ENCODE assay signal across 27 cellular contexts in the genomic region with DNA sequence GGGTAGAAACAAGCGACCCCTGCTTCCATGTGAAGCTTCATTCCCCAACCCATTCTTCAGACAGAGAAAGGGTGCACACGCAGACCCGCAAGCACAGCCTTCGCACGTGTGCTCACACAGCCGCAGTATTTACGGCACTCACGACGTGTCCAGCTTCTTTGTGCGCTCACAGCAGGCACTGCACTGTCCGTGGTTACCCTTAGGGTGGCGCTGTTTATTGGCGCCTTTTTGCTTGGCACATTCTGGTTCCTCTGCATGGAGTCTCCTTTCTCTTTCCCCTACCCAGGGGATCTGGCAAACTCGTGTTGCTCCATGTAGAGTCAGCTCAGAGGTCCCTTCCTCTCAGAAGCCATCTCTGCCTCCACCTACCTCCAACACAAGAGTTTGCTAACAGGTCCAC.
DNase-seq lines count a peak whose midpoint lies in the region; ATAC-seq, FAIRE-seq and TF ChIP-seq lines count a peak whose summit lies in the region.
"Had no signal": no experiment of that assay in that cellular context is flagged by ENCODE, and none has a peak within 500 bp of the region (broad histone marks: within the 10 kb centered on the region; RNA-seq: fewer than 3 reads in every experiment).

No MANE protein-coding gene starts in this region.

- H2BK5ac ChIP-seq in H1 (ENCODE audit: low read depth, low read length), result 0 out of 2 replicates have a peak overlapping the region, but pooled peaks have one; percentile 31

- peaks cover under 1% of the 10 kb centered on the region for H3K9me3 Mint-ChIP-seq in neural crest cell
- H3K9me3 Mint-ChIP-seq in stimulated activated naive B cell treated with anti-CD40 and anti-IgM and Interleukin-4, amounts not matched to agents 10 μg/mL and 1 μg/mL and 100 μg/mL, for 72 hours, result peaks cover 3 to 6% of the 10 kb centered on the region in 2 donors

- peaks cover under 1% of the 10 kb centered on the region for H3K36me3 Mint-ChIP-seq in neural crest cell (ENCODE audit: low read depth)
- peaks cover 0 to 2% of the 10 kb centered on the region in 2 donors for H3K36me3 Mint-ChIP-seq in stimulated activated naive B cell treated with anti-CD40 and anti-IgM and Interleukin-4, amounts not matched to agents 10 μg/mL and 1 μg/mL and 100 μg/mL, for 72 hours

- H2BK15ac ChIP-seq in H1 (ENCODE audit: low read length), result no peak overlapping the region

- H3K4me3 ChIP-seq in OCI-LY3 (ENCODE audit: low read length) (no peak overlapping the region), H1 (ENCODE audit: extremely low read depth in 1 of 4, insufficient read depth in 2 of 4, low read depth in 3 of 4, low read length in 4 of 4) (no peak overlapping the region), foreskin fibroblast (ENCODE audit: low read depth in 1 of 2, low read length in 2 of 2) (no peak overlapping the region)
- H3K4me3 ChIP-seq: cardiac muscle cell, esophagus muscularis mucosa, psoas muscle, SJSA1, skin epidermis, tibial nerve had no signal

- H2BK12ac ChIP-seq in H1 (ENCODE audit: low read depth, low read length), result peak overlapping the region; percentile 56; the same call in 1 of the 2 replicates

- CTCF ChIA-PET in H1 (lab: Charles Lee; ENCODE audit: partially characterized antibody), result interaction anchor here (0.6 to 5.5 kb wide), 38 partner anchors 9 to 784 kb away, joined by 3 to 79 read pairs (median 5); a partner anchor contains a TSS

- POLR2A ChIA-PET in H1 (lab: Charles Lee; ENCODE audit: partially characterized antibody), result interaction anchor here (1.3 kb wide), 1 partner anchor 18 kb away, joined by 3 read pairs; no protein-coding TSS in a partner anchor

- ATAC-seq in HG03571 (IDR thresholded peaks at IDR 0.05; ENCODE audit: unreplicated experiment), result no peak
- ATAC-seq in stimulated activated naive B cell treated with anti-CD40 and anti-IgM and Interleukin-4, amounts not matched to agents 10 μg/mL and 1 μg/mL and 100 μg/mL, for 72 hours (replicated peaks), result no peak
- ATAC-seq: left ventricle myocardium superior, psoas muscle had no signal

- H3K9ac ChIP-seq in OCI-LY3 (ENCODE audit: low read length), result no peak overlapping the region
- H3K9ac ChIP-seq in H1 (replicated peaks in 1 of 4; ENCODE audit: extremely low read depth in 1 of 4, low read depth in 3 of 4, low read length in 3 of 4), result no peak overlapping the region

- H3K27me3 Mint-ChIP-seq in neural crest cell (ENCODE audit: low read depth), result peaks cover 4% of the 10 kb centered on the region
- peaks cover 13 to 15% of the 10 kb centered on the region in 2 donors for H3K27me3 Mint-ChIP-seq in stimulated activated naive B cell treated with anti-CD40 and anti-IgM and Interleukin-4, amounts not matched to agents 10 μg/mL and 1 μg/mL and 100 μg/mL, for 72 hours
- H3K27me3 Mint-ChIP-seq: CD4-positive, alpha-beta memory T cell had no signal

- no peak overlapping the region for H3K4me3 Mint-ChIP-seq in neural crest cell
- no peak overlapping the region for H3K4me3 Mint-ChIP-seq in stimulated activated naive B cell treated with anti-CD40 and anti-IgM and Interleukin-4, amounts not matched to agents 10 μg/mL and 1 μg/mL and 100 μg/mL, for 72 hours
- H3K4me3 Mint-ChIP-seq: CD4-positive, alpha-beta memory T cell had no signal

- no peaks in the 10 kb centered on the region; the same call in 1 of the 2 replicates for H3K79me1 ChIP-seq in H1 (ENCODE audit: low read depth, low read length)

- H4K5ac ChIP-seq in H1 (ENCODE audit: insufficient read length, low read depth, low read length), result no peak overlapping the region

- H2BK20ac ChIP-seq in H1 (ENCODE audit: low read length), result no peak overlapping the region

- H3K27me3 ChIP-seq in OCI-LY3 (ENCODE audit: low read depth, low read length), result peaks cover 37% of the 10 kb centered on the region
- H3K27me3 ChIP-seq in H1 (replicated peaks in 1 of 4; ENCODE audit: control insufficient read depth in 3 of 4, extremely low read depth in 1 of 4, insufficient read depth in 3 of 4, low read length in 3 of 4), result no peaks in the 10 kb centered on the region
- H3K27me3 ChIP-seq: cardiac muscle cell, esophagus muscularis mucosa, neutrophil, SJSA1, tibial nerve had no signal

- peak; percentile 56 to 68 for TF ChIP-seq RAD21 in H1 (IDR thresholded peaks at IDR 0.05 in 1 of 2, conservative IDR thresholded peaks at IDR 0.05 in 1 of 2; ENCODE audit: low read depth in 2 of 2, low read length in 2 of 2)

- H3K79me2 ChIP-seq in OCI-LY3 (ENCODE audit: low read length), result no peaks in the 10 kb centered on the region
- no peaks in the 10 kb centered on the region for H3K79me2 ChIP-seq in H1 (ENCODE audit: control insufficient read depth in 1 of 2, insufficient read depth in 2 of 2, low read length in 2 of 2)

- no peak overlapping the region for H3K23ac ChIP-seq in H1 (ENCODE audit: insufficient read length)

- H3K9me3 ChIP-seq in OCI-LY3 (ENCODE audit: insufficient read depth, low read length) (no peaks in the 10 kb centered on the region), H1 (ENCODE audit: insufficient read depth in 2 of 2, low read depth in 1 of 2, low read length in 1 of 2) (no peaks in the 10 kb centered on the region)
- H3K9me3 ChIP-seq: esophagus muscularis mucosa, neutrophil, psoas muscle, SJSA1, tibial nerve had no signal

- H3K4ac ChIP-seq in H1 (replicated peaks; ENCODE audit: insufficient read length, low read depth, low read length), result no peak overlapping the region

- no peak overlapping the region for H2BK120ac ChIP-seq in H1 (replicated peaks; ENCODE audit: low read depth, low read length)

- H4K20me1 ChIP-seq in OCI-LY3 (ENCODE audit: insufficient read depth, low read length) (no peaks in the 10 kb centered on the region), H1 (replicated peaks in 1 of 2; ENCODE audit: control insufficient read depth in 1 of 2, insufficient read depth in 2 of 2, low read length in 2 of 2) (no peaks in the 10 kb centered on the region)

- no peak for FAIRE-seq in H1 (lab: Jason Lieb, UNC)

- TF ChIP-seq POLR2A in H1 (IDR thresholded peaks at IDR 0.05; ENCODE audit: control extremely low read depth in 1 of 2, low read depth in 2 of 2, low read length in 2 of 2), result no peak

- H3K27ac ChIP-seq in OCI-LY3 (ENCODE audit: low read length) (no peak overlapping the region), H1 (ENCODE audit: low read depth, low read length) (no peak overlapping the region)
- H3K27ac ChIP-seq: esophagus muscularis mucosa, neutrophil, SJSA1, tibial nerve, VCaP had no signal

- H4K91ac ChIP-seq in H1 (replicated peaks; ENCODE audit: insufficient read length, low read length), result no peak overlapping the region

- no peak overlapping the region; the same call in 1 of the 2 replicates for H2AK5ac ChIP-seq in H1 (ENCODE audit: low read depth, low read length)

- H3K23me2 ChIP-seq in H1 (ENCODE audit: low read depth, low read length), result no peaks in the 10 kb centered on the region

- no peak for TF ChIP-seq EP300 in H1 (IDR thresholded peaks at IDR 0.05; ENCODE audit: borderline replicate concordance in 1 of 2, low read depth in 2 of 2, low read length in 2 of 2)

- peak; percentile 42 for TF ChIP-seq CTCF in GM12873 (IDR thresholded peaks at IDR 0.05; ENCODE audit: insufficient read depth, low read depth, low read length, missing control alignments)
- TF ChIP-seq CTCF in OCI-LY3 (IDR thresholded peaks at IDR 0.05; ENCODE audit: low read depth, low read length), result peak; percentile 16; the same call in 1 of the 2 replicates
- peak; percentile 63 to 92 (median 83) for TF ChIP-seq CTCF in H1 (IDR thresholded peaks at IDR 0.05; ENCODE audit: control extremely low read depth in 1 of 3, insufficient read depth in 1 of 3, low read depth in 1 of 3, low read length in 3 of 3)
- TF ChIP-seq CTCF in neural crest cell (conservative IDR thresholded peaks at IDR 0.05), result peak; percentile 18
- TF ChIP-seq CTCF in foreskin fibroblast (IDR thresholded peaks at IDR 0.05; ENCODE audit: low read depth, low read length), result no peak

- H3K36me3 ChIP-seq in OCI-LY3 (replicated peaks; ENCODE audit: low read depth, low read length) (no peaks in the 10 kb centered on the region), H1 (ENCODE audit: control insufficient read depth in 2 of 4, insufficient read depth in 4 of 4, low read length in 3 of 4) (no peaks in the 10 kb centered on the region)
- H3K36me3 ChIP-seq: cardiac muscle cell, esophagus muscularis mucosa, neutrophil, SJSA1, tibial nerve had no signal

- H4K8ac ChIP-seq in H1 (ENCODE audit: extremely low read depth, insufficient read depth, low read length), result no peak overlapping the region

- H3K14ac ChIP-seq in H1 (ENCODE audit: insufficient read length), result no peak overlapping the region

- H3K4me1 Mint-ChIP-seq in neural crest cell, result peaks cover 10% of the 10 kb centered on the region
- H3K4me1 Mint-ChIP-seq in stimulated activated naive B cell treated with anti-CD40 and anti-IgM and Interleukin-4, amounts not matched to agents 10 μg/mL and 1 μg/mL and 100 μg/mL, for 72 hours, result no peaks in the 10 kb centered on the region

- WGBS in H1 (ENCODE audit: extremely low coverage in 1 of 2, insufficient coverage in 1 of 2, insufficient read length in 1 of 2, insufficient replicate concordance in 2 of 2, low coverage in 1 of 2, low lambda C conversion rate in 2 of 2, missing lambda C conversion rate in 1 of 2), 2 experiments, result 92% methylated on average over 14 of the region's 14 CpGs; no CpG with 5 or more reads in 1 of the 2 experiments

- DNase-seq in H1 (ENCODE audit: low read depth in 1 of 2, low spot score in 2 of 2) (no peak), neural crest cell (ENCODE audit: low read depth, low spot score) (no peak), foreskin fibroblast (no peak), CD1c-positive myeloid dendritic cell (ENCODE audit: extremely low spot score) (no peak)
- DNase-seq in stimulated activated naive B cell treated with anti-CD40 and anti-IgM and Interleukin-4, amounts not matched to agents 10 μg/mL and 1 μg/mL and 100 μg/mL, for 72 hours, result no peak
- DNase-seq: activated CD4-positive, alpha-beta T cell treated with anti-CD3 and anti-CD28 coated beads, Interleukin-2, amount 50 U/mL, for 4 hours; activated CD8-positive, alpha-beta memory T cell treated with anti-CD3 and anti-CD28 coated beads, Interleukin-2, amount 50 U/mL, for 48 hours; activated gamma-delta T cell; CD4-positive, alpha-beta memory T cell; DMS153; left ventricle myocardium superior; NCI-H1436; NCI-H526; OCI-M1; psoas muscle; stimulated activated naive CD4-positive, alpha-beta T cell treated with Interleukin-2 at 50 U/mL for 16 hours; T-helper 2 cell had no signal

- no peaks in the 10 kb centered on the region for H3K4me1 ChIP-seq in OCI-LY3 (ENCODE audit: low read length)
- peaks cover 0 to 4% (median 2%) of the 10 kb centered on the region in 4 experiments; a peak in 5 of 7 replicates for H3K4me1 ChIP-seq in H1 (replicated peaks in 1 of 4; ENCODE audit: control insufficient read depth in 3 of 4, insufficient read depth in 4 of 4, low read length in 3 of 4)
- H3K4me1 ChIP-seq: SJSA1 had no signal

- 0 out of 2 replicates have a peak overlapping the region, but pooled peaks have one; percentile 38 for H3K18ac ChIP-seq in H1 (ENCODE audit: extremely low read depth, low read length)

- no peak overlapping the region for H2AFZ ChIP-seq in OCI-LY3 (ENCODE audit: low read depth, low read length)
- H2AFZ ChIP-seq in H1 (ENCODE audit: low read length), result no peak overlapping the region

- no peak overlapping the region for H3K27ac Mint-ChIP-seq in neural crest cell (ENCODE audit: unreplicated experiment)
- H3K27ac Mint-ChIP-seq in stimulated activated naive B cell treated with anti-CD40 and anti-IgM and Interleukin-4, amounts not matched to agents 10 μg/mL and 1 μg/mL and 100 μg/mL, for 72 hours, result no peak overlapping the region

- H3K4me2 ChIP-seq in OCI-LY3 (ENCODE audit: low read length), result no peak overlapping the region
- H3K4me2 ChIP-seq in H1 (ENCODE audit: insufficient read depth in 1 of 2, low read depth in 2 of 2, low read length in 2 of 2), result no peak overlapping the region

- no peak overlapping the region for H3K56ac ChIP-seq in H1 (replicated peaks; ENCODE audit: insufficient read length, low read depth, low read length)
